ENCODE assay signal across 19 cellular contexts in the genomic region with DNA sequence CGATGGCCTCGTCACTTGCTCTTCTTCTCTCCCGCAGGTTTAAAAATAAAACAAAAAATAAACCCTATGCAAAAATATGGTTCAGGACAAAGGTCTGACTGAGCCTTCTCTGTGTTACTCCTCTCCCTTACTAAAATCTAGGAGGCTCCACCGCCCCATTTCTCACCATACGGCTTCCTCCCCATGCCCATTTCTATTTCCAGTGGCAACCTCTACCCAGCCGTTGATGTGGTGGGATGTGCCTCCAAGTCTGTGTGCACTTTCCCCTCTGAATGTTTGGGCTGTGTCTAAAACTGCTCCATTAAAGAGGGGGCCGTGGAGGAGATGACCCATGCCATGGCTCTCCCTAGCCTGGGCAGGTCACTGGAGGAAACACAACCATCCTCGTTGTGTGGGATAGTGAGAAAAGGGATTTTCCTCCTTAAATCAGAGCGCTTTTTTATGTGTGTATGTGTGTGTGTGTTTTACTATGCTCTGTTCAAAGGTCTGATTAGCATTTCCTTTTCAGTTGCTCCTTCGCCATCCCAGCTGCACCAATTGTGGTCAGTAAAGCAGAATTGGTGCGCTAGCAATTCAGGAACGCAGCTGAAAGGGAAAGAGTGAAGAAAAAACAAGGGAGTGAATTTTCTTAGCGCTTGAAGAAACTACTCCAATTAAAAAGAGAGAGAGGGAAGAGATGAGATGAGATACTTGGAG.
"Had no signal": no experiment of that assay in that cellular context is flagged by ENCODE, and none has a peak within 500 bp of the region (broad histone marks: within the 10 kb centered on the region; RNA-seq: fewer than 3 reads in every experiment).

No MANE protein-coding gene starts in this region.

- H3K9me3 Mint-ChIP-seq: activated CD4-positive, alpha-beta T cell treated with anti-CD3 and anti-CD28 coated beads, Interleukin-2, amount 10 ng/mL, durations not matched to agents 24 days and 14 days; activated CD8-positive, alpha-beta T cell treated with anti-CD3 and anti-CD28 coated beads for 36 hours; activated naive CD4-positive, alpha-beta T cell treated with anti-CD3 and anti-CD28 coated beads, Interleukin-2, amount 10 ng/mL, durations not matched to agents 7 days and 5 days; activated T-cell treated with anti-CD3 and anti-CD28 coated beads, Interleukin-2, amount 50 U/mL, for 4 hours; stimulated activated naive CD8-positive, alpha-beta T cell treated with anti-CD3 and anti-CD28 coated beads, Interleukin-15, Interleukin-2, amounts not matched to agents 100 ng/mL and 50 ng/mL, for 24 hours had no signal

- H3K27me3 ChIP-seq: foreskin keratinocyte had no signal

- H3K27ac ChIP-seq: breast epithelium, epithelial cell of prostate, foreskin keratinocyte, left ventricle myocardium inferior, neutrophil had no signal

- H3K4me1 ChIP-seq: breast epithelium, left ventricle myocardium inferior had no signal

- ATAC-seq: activated CD8-positive, alpha-beta T cell treated with anti-CD3 and anti-CD28 coated beads for 36 hours; activated T-cell treated with anti-CD3 and anti-CD28 coated beads, Interleukin-2, amount 50 U/mL, for 4 hours; foreskin keratinocyte had no signal

- H3K4me1 Mint-ChIP-seq: activated CD4-positive, alpha-beta T cell treated with anti-CD3 and anti-CD28 coated beads, Interleukin-2, amount 10 ng/mL, durations not matched to agents 24 days and 14 days; activated naive CD4-positive, alpha-beta T cell treated with anti-CD3 and anti-CD28 coated beads, Interleukin-2, amount 10 ng/mL, durations not matched to agents 7 days and 5 days had no signal

- H3K27me3 Mint-ChIP-seq: activated CD8-positive, alpha-beta T cell treated with anti-CD3 and anti-CD28 coated beads for 36 hours; stimulated activated naive CD8-positive, alpha-beta T cell treated with anti-CD3 and anti-CD28 coated beads, Interleukin-15, Interleukin-2, amounts not matched to agents 100 ng/mL and 50 ng/mL, for 24 hours had no signal

- H3K27ac Mint-ChIP-seq: activated CD4-positive, alpha-beta T cell treated with anti-CD3 and anti-CD28 coated beads, Interleukin-2, amount 10 ng/mL, durations not matched to agents 24 days and 14 days; activated CD8-positive, alpha-beta T cell treated with anti-CD3 and anti-CD28 coated beads for 36 hours; activated naive CD4-positive, alpha-beta T cell treated with anti-CD3 and anti-CD28 coated beads, Interleukin-2, amount 10 ng/mL, durations not matched to agents 7 days and 5 days; stimulated activated naive CD8-positive, alpha-beta T cell treated with anti-CD3 and anti-CD28 coated beads, Interleukin-15, Interleukin-2, amounts not matched to agents 100 ng/mL and 50 ng/mL, for 24 hours had no signal

- DNase-seq: activated CD4-positive, alpha-beta T cell treated with anti-CD3 and anti-CD28 coated beads, Interleukin-2, amount 10 ng/mL, durations not matched to agents 24 days and 14 days; activated CD8-positive, alpha-beta memory T cell treated with anti-CD3 and anti-CD28 coated beads, Interleukin-2, amount 50 U/mL, for 4 hours; activated CD8-positive, alpha-beta T cell treated with anti-CD3 and anti-CD28 coated beads for 36 hours; activated naive CD4-positive, alpha-beta T cell treated with anti-CD3 and anti-CD28 coated beads, Interleukin-2, amount 10 ng/mL, durations not matched to agents 7 days and 5 days; activated T-cell treated with anti-CD3 and anti-CD28 coated beads, Interleukin-2, amount 50 U/mL, for 4 hours; aorta; dermis blood vessel endothelial cell; foreskin keratinocyte; left ventricle myocardium inferior; mammary epithelial cell; midbrain; stimulated activated CD4-positive, alpha-beta T cell treated with anti-CD3 and anti-CD28 coated beads, Interleukin-2, amount 100 ng/mL, for 48 hours; T-helper 1 cell; T-helper 9 cell; trophoblast cell had no signal

- H3K36me3 ChIP-seq: breast epithelium, left ventricle myocardium inferior, neutrophil had no signal

- H3K4me3 ChIP-seq: breast epithelium, left ventricle myocardium inferior had no signal

- H3K4me3 Mint-ChIP-seq: activated CD4-positive, alpha-beta T cell treated with anti-CD3 and anti-CD28 coated beads, Interleukin-2, amount 10 ng/mL, durations not matched to agents 24 days and 14 days; activated CD8-positive, alpha-beta T cell treated with anti-CD3 and anti-CD28 coated beads for 36 hours; activated naive CD4-positive, alpha-beta T cell treated with anti-CD3 and anti-CD28 coated beads, Interleukin-2, amount 10 ng/mL, durations not matched to agents 7 days and 5 days; activated T-cell treated with anti-CD3 and anti-CD28 coated beads, Interleukin-2, amount 50 U/mL, for 4 hours; stimulated activated naive CD8-positive, alpha-beta T cell treated with anti-CD3 and anti-CD28 coated beads, Interleukin-15, Interleukin-2, amounts not matched to agents 100 ng/mL and 50 ng/mL, for 24 hours had no signal

- H3K36me3 Mint-ChIP-seq: activated naive CD4-positive, alpha-beta T cell treated with anti-CD3 and anti-CD28 coated beads, Interleukin-2, amount 10 ng/mL, durations not matched to agents 7 days and 5 days had no signal
